ENCODE assay signal across 18 cellular contexts in the genomic region with DNA sequence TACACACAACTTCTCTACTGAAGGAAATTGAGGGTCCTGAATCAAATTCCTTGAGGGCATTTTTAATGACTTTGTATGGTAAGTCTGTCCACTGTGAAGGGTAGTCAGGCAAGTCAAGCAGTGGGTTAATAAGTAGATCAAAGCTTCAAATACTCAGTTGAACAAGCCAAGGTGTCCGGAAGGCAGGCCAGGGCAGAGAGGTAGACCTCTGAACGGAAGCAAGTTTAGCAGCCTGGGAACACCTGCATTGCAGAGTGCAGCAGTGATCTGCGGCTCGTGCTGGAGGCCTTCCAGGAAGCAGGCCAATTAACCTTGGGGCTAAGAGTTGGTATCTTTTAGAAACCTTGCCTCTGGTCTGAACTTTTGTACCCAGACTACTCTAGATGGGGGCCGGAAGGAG.
"Had no signal": no experiment of that assay in that cellular context is flagged by ENCODE, and none has a peak within 500 bp of the region (broad histone marks: within the 10 kb centered on the region; RNA-seq: fewer than 3 reads in every experiment).

No MANE protein-coding gene starts in this region.

- H3K9me3 Mint-ChIP-seq: activated naive CD8-positive, alpha-beta T cell treated with anti-CD3 and anti-CD28 coated beads for 36 hours; T-helper 2 cell treated with Interferon-gamma antibody and Interleukin-4, amounts not matched to agents 5 μg/mL and 100 μg/mL, for 36 hours had no signal

- ATAC-seq: activated CD4-positive, alpha-beta T cell treated with anti-CD3 and anti-CD28 coated beads for 36 hours had no signal

- DNase-seq: activated CD4-positive, alpha-beta T cell treated with anti-CD3 and anti-CD28 coated beads for 36 hours; activated CD4-positive, alpha-beta T cell treated with anti-CD3 and anti-CD28 coated beads, Interleukin-2, amount 50 U/mL, for 48 hours; activated naive CD8-positive, alpha-beta T cell treated with anti-CD3 and anti-CD28 coated beads for 36 hours; amniotic stem cell; caudate nucleus; dorsolateral prefrontal cortex; foreskin melanocyte; hypothalamus; nephron progenitor cell; occipital lobe; posterior cingulate gyrus; stimulated activated CD4-positive, alpha-beta T cell treated with anti-CD3 and anti-CD28 coated beads, Interleukin-2, amount 100 ng/mL, for 24 hours; stimulated activated naive CD4-positive, alpha-beta T cell treated with Interleukin-2 at 50 U/mL for 16 hours; tibial artery had no signal

- H3K9me3 ChIP-seq: tibial artery, vagina had no signal

- H3K4me1 Mint-ChIP-seq: activated CD4-positive, alpha-beta T cell treated with anti-CD3 and anti-CD28 coated beads for 36 hours; activated naive CD8-positive, alpha-beta T cell treated with anti-CD3 and anti-CD28 coated beads for 36 hours had no signal

- H3K4me3 Mint-ChIP-seq: activated CD4-positive, alpha-beta T cell treated with anti-CD3 and anti-CD28 coated beads for 36 hours; activated naive CD8-positive, alpha-beta T cell treated with anti-CD3 and anti-CD28 coated beads for 36 hours; nephron progenitor cell; T-helper 2 cell treated with Interferon-gamma antibody and Interleukin-4, amounts not matched to agents 5 μg/mL and 100 μg/mL, for 36 hours had no signal

- H3K27me3 ChIP-seq: dorsolateral prefrontal cortex, tibial artery, vagina had no signal

- FAIRE-seq: TTC549 had no signal

- H3K27ac Mint-ChIP-seq: activated CD4-positive, alpha-beta T cell treated with anti-CD3 and anti-CD28 coated beads for 36 hours; activated naive CD8-positive, alpha-beta T cell treated with anti-CD3 and anti-CD28 coated beads for 36 hours; nephron progenitor cell; T-helper 2 cell treated with Interferon-gamma antibody and Interleukin-4, amounts not matched to agents 5 μg/mL and 100 μg/mL, for 36 hours had no signal

- H3K36me3 Mint-ChIP-seq: activated naive CD8-positive, alpha-beta T cell treated with anti-CD3 and anti-CD28 coated beads for 36 hours had no signal

- H3K27ac ChIP-seq: dorsolateral prefrontal cortex, epithelial cell of prostate, tibial artery, vagina had no signal
